Comparison of ENCODE assay signal across 24 cellular contexts in genomic region chr2:184680825-184681224, GRCh38.
"Had no signal": no experiment of that assay in that cellular context is flagged by ENCODE, and none has a peak within 500 bp of the region (broad histone marks: within the 10 kb centered on the region; RNA-seq: fewer than 3 reads in every experiment).

No MANE protein-coding gene starts in this region.

- H3K27ac Mint-ChIP-seq: naive thymus-derived CD4-positive, alpha-beta T cell; natural killer cell treated with Interleukin-12 subunit alpha and Interleukin-12 subunit beta and Interleukin-15 and Interleukin-18, amount 100 ng/mL, for 72 hours; type B pancreatic cell had no signal

- H3K36me3 Mint-ChIP-seq: naive thymus-derived CD4-positive, alpha-beta T cell; natural killer cell treated with Interleukin-12 subunit alpha and Interleukin-12 subunit beta and Interleukin-15 and Interleukin-18, amount 100 ng/mL, for 72 hours; type B pancreatic cell had no signal

- H3K4me3 ChIP-seq: heart right ventricle, hepatocyte, left ventricle myocardium inferior, lung, mucosa of descending colon, pancreas, right atrium auricular region, right lobe of liver, smooth muscle cell, suprapubic skin, thoracic aorta, tibial artery, vagina had no signal

- H3K9me3 Mint-ChIP-seq: type B pancreatic cell had no signal

- H3K4me1 ChIP-seq: heart right ventricle, left ventricle myocardium inferior, pancreas, right atrium auricular region, right lobe of liver, suprapubic skin, tibial artery, vagina had no signal

- FAIRE-seq: pancreas had no signal

- H3K4me1 Mint-ChIP-seq: naive thymus-derived CD4-positive, alpha-beta T cell had no signal

- DNase-seq: heart right ventricle; islet precursor cell; left ventricle myocardium inferior; midbrain; mucosa of descending colon; naive thymus-derived CD4-positive, alpha-beta T cell; nucleus accumbens; right lobe of liver; stimulated activated CD4-positive, alpha-beta T cell treated with anti-CD3 and anti-CD28 coated beads, Interleukin-1b, Interleukin-23, amount 100 ng/mL, for 48 hours; stimulated activated CD4-positive, alpha-beta T cell treated with anti-CD3 and anti-CD28 coated beads, Interleukin-2, amount 100 ng/mL, for 48 hours; stimulated activated CD4-positive, alpha-beta T cell treated with anti-CD3 and anti-CD28 coated beads, Interleukin-4, amount 100 ng/mL, for 4 hours; stimulated activated CD8-positive, alpha-beta memory T cell treated with anti-CD3 and anti-CD28 coated beads, Interleukin-4, amount 100 ng/mL, for 48 hours; stimulated activated naive CD4-positive, alpha-beta T cell treated with Interleukin-2 at 50 U/mL for 16 hours had no signal

- H3K27ac ChIP-seq: heart right ventricle, hepatocyte, left ventricle myocardium inferior, pancreas, right atrium auricular region, right lobe of liver, suprapubic skin, thoracic aorta, tibial artery, vagina had no signal

- H3K4me3 Mint-ChIP-seq: naive thymus-derived CD4-positive, alpha-beta T cell; natural killer cell treated with Interleukin-12 subunit alpha and Interleukin-12 subunit beta and Interleukin-15 and Interleukin-18, amount 100 ng/mL, for 72 hours; type B pancreatic cell had no signal

- H3K27me3 ChIP-seq: heart right ventricle, hepatocyte, pancreas, right atrium auricular region, right lobe of liver, suprapubic skin, tibial artery, vagina had no signal

- H3K36me3 ChIP-seq: heart right ventricle, left ventricle myocardium inferior, pancreas, right atrium auricular region, right lobe of liver, suprapubic skin, thoracic aorta, tibial artery, vagina had no signal

- ATAC-seq: heart right ventricle; mucosa of descending colon; naive thymus-derived CD4-positive, alpha-beta T cell; natural killer cell treated with Interleukin-12 subunit alpha and Interleukin-12 subunit beta and Interleukin-15 and Interleukin-18, amount 100 ng/mL, for 72 hours; pancreas had no signal

- H3K27me3 Mint-ChIP-seq: naive thymus-derived CD4-positive, alpha-beta T cell; natural killer cell treated with Interleukin-12 subunit alpha and Interleukin-12 subunit beta and Interleukin-15 and Interleukin-18, amount 100 ng/mL, for 72 hours; type B pancreatic cell had no signal

- H3K9me3 ChIP-seq: mucosa of descending colon, pancreas, right atrium auricular region, right lobe of liver, suprapubic skin, thoracic aorta, tibial artery, vagina had no signal
